Comparison of ENCODE assay signal across 2 cellular contexts in the genomic region with DNA sequence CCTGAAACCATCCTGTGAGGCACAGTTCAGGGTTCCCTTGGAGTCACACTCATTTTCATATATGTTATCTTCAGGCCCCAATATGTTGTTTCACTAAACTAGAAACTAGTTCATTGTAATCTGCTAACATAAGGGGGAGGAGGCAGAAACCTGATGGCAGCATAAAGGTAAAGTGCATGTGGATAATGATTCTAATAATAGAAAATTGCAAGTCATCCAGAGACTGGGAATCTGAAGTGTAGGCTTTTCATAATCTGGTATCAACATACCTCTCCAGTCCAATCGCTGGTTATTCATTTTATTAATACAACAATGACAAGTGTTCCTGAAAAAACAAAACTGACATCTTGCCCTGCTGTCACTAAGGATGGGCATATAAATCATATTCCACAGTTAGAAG.
A peak's percentile ranks its signal among the peaks of the same experiment; 100 is the strongest.
TF ChIP-seq lines count a peak whose summit lies in the region.

No MANE protein-coding gene starts in this region.

TF ChIP-seq in HCT116, 20 proteins besides CTCF, POLR2A, EP300 and RAD21 (continued from another document):
- TF ChIP-seq ZBTB33 (IDR thresholded peaks at IDR 0.05; ENCODE audit: extremely low read depth, insufficient replicate concordance, low read length) (no peak), FOSL1 (IDR thresholded peaks at IDR 0.05; ENCODE audit: low read depth) (no peak), CBX3 (IDR thresholded peaks at IDR 0.05; ENCODE audit: low read depth) (no peak), JUND (IDR thresholded peaks at IDR 0.05) (no peak), ATF3 (IDR thresholded peaks at IDR 0.05) (no peak), ZNF274 (IDR thresholded peaks at IDR 0.05; ENCODE audit: low read depth, low read length) (no peak)
- TF ChIP-seq, protein P1, sequence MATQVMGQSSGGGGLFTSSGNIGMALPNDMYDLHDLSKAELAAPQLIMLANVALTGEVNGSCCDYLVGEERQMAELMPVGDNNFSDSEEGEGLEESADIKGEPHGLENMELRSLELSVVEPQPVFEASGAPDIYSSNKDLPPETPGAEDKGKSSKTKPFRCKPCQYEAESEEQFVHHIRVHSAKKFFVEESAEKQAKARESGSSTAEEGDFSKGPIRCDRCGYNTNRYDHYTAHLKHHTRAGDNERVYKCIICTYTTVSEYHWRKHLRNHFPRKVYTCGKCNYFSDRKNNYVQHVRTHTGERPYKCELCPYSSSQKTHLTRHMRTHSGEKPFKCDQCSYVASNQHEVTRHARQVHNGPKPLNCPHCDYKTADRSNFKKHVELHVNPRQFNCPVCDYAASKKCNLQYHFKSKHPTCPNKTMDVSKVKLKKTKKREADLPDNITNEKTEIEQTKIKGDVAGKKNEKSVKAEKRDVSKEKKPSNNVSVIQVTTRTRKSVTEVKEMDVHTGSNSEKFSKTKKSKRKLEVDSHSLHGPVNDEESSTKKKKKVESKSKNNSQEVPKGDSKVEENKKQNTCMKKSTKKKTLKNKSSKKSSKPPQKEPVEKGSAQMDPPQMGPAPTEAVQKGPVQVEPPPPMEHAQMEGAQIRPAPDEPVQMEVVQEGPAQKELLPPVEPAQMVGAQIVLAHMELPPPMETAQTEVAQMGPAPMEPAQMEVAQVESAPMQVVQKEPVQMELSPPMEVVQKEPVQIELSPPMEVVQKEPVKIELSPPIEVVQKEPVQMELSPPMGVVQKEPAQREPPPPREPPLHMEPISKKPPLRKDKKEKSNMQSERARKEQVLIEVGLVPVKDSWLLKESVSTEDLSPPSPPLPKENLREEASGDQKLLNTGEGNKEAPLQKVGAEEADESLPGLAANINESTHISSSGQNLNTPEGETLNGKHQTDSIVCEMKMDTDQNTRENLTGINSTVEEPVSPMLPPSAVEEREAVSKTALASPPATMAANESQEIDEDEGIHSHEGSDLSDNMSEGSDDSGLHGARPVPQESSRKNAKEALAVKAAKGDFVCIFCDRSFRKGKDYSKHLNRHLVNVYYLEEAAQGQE (IDR thresholded peaks at IDR 0.05; ENCODE audit: low read depth): no peak

TF ChIP-seq in K562, 482 proteins besides CTCF, POLR2A, EP300 and RAD21:
- TF ChIP-seq, protein P2, sequence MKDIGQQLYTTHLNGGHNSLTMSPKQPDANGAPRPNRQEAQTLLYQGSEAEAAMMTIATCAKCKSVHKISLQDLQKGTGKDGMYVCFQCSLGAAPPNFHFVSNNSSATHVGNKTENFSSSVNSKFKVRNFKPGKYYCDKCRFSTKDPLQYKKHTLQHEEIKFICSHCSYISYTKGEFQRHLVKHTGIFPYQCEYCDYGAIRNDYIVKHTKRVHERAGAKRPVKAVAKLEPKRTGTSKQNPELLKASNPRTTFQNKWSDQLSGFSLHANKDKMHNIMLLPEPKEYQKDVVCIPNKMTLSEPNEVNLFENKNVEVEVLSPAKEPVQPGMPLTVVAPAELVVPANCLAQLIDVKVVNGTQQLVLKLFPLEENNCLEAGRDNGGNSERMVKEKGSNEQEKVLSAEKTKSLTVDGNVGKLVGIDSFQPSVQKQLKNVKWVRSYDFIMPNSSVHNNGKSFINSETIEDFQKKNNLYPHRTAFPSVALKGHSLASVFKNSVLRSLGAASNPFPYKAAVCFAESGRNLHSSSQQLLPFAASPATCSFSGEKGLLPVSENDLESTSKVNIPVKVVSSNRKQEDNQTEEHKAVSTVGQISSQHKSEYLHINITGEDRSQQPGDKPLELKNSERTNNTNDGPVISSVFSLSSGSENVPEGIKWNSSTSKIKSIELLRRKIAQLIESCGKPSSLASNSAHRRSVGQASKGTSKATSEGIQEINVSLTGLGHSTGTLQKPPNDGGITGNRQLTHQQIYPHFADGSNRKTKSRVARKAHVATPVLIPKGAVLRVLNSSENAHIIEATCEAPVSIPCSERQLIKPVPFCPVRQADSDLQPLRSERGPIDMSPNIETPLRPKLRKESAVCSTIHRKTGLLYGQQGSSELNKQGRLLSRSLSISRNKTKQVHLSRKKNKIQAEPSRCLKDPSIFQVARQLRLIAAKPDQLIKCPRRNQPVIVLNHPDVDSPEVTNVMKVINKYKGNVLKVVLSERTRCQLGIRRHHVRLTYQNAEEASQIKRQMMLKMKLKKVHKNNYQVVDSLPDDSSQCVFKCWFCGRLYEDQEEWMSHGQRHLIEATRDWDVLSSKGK (CRISPR knock-in tag; IDR thresholded peaks at IDR 0.05): no peak
- TF ChIP-seq ZNF232 (CRISPR knock-in tag; IDR thresholded peaks at IDR 0.05): no peak
- TF ChIP-seq C11orf30 (IDR thresholded peaks at IDR 0.05; ENCODE audit: low read depth): peak; percentile 27; the same call in 1 of the 2 replicates
- TF ChIP-seq, protein P3, sequence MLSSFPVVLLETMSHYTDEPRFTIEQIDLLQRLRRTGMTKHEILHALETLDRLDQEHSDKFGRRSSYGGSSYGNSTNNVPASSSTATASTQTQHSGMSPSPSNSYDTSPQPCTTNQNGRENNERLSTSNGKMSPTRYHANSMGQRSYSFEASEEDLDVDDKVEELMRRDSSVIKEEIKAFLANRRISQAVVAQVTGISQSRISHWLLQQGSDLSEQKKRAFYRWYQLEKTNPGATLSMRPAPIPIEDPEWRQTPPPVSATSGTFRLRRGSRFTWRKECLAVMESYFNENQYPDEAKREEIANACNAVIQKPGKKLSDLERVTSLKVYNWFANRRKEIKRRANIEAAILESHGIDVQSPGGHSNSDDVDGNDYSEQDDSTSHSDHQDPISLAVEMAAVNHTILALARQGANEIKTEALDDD (IDR thresholded peaks at IDR 0.05): peak; percentile 54; the same call in 1 of the 2 replicates
- TF ChIP-seq KDM5B (IDR thresholded peaks at IDR 0.05; ENCODE audit: insufficient replicate concordance, low read depth, low read length): no peak
- no peak for TF ChIP-seq ZBTB2 (IDR thresholded peaks at IDR 0.05)
- no peak for TF ChIP-seq ILK (tag; IDR thresholded peaks at IDR 0.05; ENCODE audit: borderline replicate concordance, low read depth)
- peak; percentile 74 for TF ChIP-seq MAFG (tag; conservative IDR thresholded peaks at IDR 0.05)
- no peak for TF ChIP-seq TBP (optimal IDR thresholded peaks at IDR 0.05; ENCODE audit: low read depth, low read length)
- TF ChIP-seq MEF2A (IDR thresholded peaks at IDR 0.05; ENCODE audit: control insufficient read depth, low read depth, low read length): 0 out of 2 replicates have a peak, but pooled peaks have one; percentile 53
- no peak for TF ChIP-seq MTA2 (IDR thresholded peaks at IDR 0.05; ENCODE audit: low read depth)
- TF ChIP-seq, protein P4, sequence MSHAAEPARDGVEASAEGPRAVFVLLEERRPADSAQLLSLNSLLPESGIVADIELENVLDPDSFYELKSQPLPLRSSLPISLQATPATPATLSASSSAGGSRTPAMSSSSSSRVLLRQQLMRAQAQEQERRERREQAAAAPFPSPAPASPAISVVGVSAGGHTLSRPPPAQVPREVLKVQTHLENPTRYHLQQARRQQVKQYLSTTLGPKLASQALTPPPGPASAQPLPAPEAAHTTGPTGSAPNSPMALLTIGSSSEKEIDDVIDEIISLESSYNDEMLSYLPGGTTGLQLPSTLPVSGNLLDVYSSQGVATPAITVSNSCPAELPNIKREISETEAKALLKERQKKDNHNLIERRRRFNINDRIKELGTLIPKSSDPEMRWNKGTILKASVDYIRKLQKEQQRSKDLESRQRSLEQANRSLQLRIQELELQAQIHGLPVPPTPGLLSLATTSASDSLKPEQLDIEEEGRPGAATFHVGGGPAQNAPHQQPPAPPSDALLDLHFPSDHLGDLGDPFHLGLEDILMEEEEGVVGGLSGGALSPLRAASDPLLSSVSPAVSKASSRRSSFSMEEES (CRISPR knock-in tag; IDR thresholded peaks at IDR 0.05): no peak
- TF ChIP-seq, protein P5, sequence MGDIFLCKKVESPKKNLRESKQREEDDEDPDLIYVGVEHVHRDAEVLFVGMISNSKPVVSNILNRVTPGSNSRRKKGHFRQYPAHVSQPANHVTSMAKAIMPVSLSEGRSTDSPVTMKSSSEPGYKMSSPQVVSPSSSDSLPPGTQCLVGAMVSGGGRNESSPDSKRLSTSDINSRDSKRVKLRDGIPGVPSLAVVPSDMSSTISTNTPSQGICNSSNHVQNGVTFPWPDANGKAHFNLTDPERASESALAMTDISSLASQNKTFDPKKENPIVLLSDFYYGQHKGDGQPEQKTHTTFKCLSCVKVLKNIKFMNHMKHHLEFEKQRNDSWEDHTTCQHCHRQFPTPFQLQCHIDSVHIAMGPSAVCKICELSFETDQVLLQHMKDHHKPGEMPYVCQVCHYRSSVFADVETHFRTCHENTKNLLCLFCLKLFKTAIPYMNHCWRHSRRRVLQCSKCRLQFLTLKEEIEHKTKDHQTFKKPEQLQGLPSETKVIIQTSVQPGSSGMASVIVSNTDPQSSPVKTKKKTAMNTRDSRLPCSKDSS (IDR thresholded peaks at IDR 0.05; ENCODE audit: low read depth, partially characterized antibody): no peak
- peak; percentile 64 for TF ChIP-seq NFE2 (IDR thresholded peaks at IDR 0.05; ENCODE audit: low read depth)
- TF ChIP-seq ZNF384 (IDR thresholded peaks at IDR 0.05; ENCODE audit: low read depth, low read length): no peak
- peak; percentile 54 for TF ChIP-seq ZNF316 (IDR thresholded peaks at IDR 0.05)
- TF ChIP-seq MEF2D (tag; conservative IDR thresholded peaks at IDR 0.05; ENCODE audit: low read depth): no peak
